In genomic region chr3:81666502-81667121, GRCh38 we compare ENCODE assay signal across 7 cellular contexts.
DNase-seq lines count a peak whose midpoint lies in the region; ATAC-seq and TF ChIP-seq lines count a peak whose summit lies in the region.

No MANE protein-coding gene starts in this region.

- CTCF ChIA-PET in IMR-90 (lab: Yijun Ruan, JAX), result interaction anchor here (0.6 to 0.7 kb wide), 2 partner anchors 99 to 455 kb away, joined by 3 to 4 read pairs; no protein-coding TSS in a partner anchor

- no peak overlapping the region for H4K5ac ChIP-seq in IMR-90 (ENCODE audit: low read depth, low read length)

- no peak overlapping the region for H2BK5ac ChIP-seq in IMR-90 (ENCODE audit: low read depth, low read length, poor library complexity, severe bottlenecking)

- TF ChIP-seq POLR2A in IMR-90 (IDR thresholded peaks at IDR 0.05; ENCODE audit: low read depth, low read length), result no peak

- H4K20me1 ChIP-seq in IMR-90 (ENCODE audit: insufficient read depth, low read length) (no peaks in the 10 kb centered on the region), neural progenitor cell (ENCODE audit: low read depth) (no peaks in the 10 kb centered on the region)

- H3K4me2 ChIP-seq in IMR-90 (ENCODE audit: low read depth, low read length) (no peak overlapping the region), neural progenitor cell (no peak overlapping the region)

- H2AFZ ChIP-seq in IMR-90 (replicated peaks; ENCODE audit: low read length, poor library complexity) (no peak overlapping the region), neural progenitor cell (replicated peaks) (no peak overlapping the region)

- H3K14ac ChIP-seq in IMR-90 (replicated peaks; ENCODE audit: low read depth, low read length), result no peak overlapping the region

- H3K36me3 Mint-ChIP-seq in neural progenitor cell, result peaks cover 5% of the 10 kb centered on the region

- H3K4me3 ChIP-seq in IMR-90 (ENCODE audit: insufficient read depth, low read depth, low read length) (no peak overlapping the region), choroid plexus epithelial cell (ENCODE audit: low read depth, low read length) (no peak overlapping the region), neural progenitor cell (no peak overlapping the region)

- dilution Hi-C loops in IMR-90 (cut with HindIII; ENCODE audit: low sequenced_read_pairs, unreplicated experiment), result no loop called here

- peak; percentile 41 for DNase-seq in IMR-90
- DNase-seq in choroid plexus epithelial cell (ENCODE audit: low read depth), result peak; percentile 64
- no peak for DNase-seq in neural progenitor cell (ENCODE audit: low spot score)
- DNase-seq in NCI-H2081 (lab: John Stamatoyannopoulos, UW), result no peak

- no peak overlapping the region for H3K4ac ChIP-seq in IMR-90 (ENCODE audit: low read depth, low read length)

- H2AK5ac ChIP-seq in IMR-90 (ENCODE audit: low read depth, low read length), result no peak overlapping the region

- peaks cover 5% of the 10 kb centered on the region for H3K36me3 ChIP-seq in IMR-90 (ENCODE audit: control insufficient read depth, insufficient read depth, low read length)
- H3K36me3 ChIP-seq in neural progenitor cell, result no peaks in the 10 kb centered on the region

- H3K79me2 ChIP-seq in neural progenitor cell (ENCODE audit: low read depth), result no peaks in the 10 kb centered on the region

- H3K9me3 ChIP-seq in IMR-90 (ENCODE audit: control insufficient read depth, insufficient read depth, low read length), result no peaks in the 10 kb centered on the region
- no peaks in the 10 kb centered on the region for H3K9me3 ChIP-seq in neural progenitor cell (ENCODE audit: low read depth)

- ATAC-seq in IMR-90 (ENCODE audit: low read depth) (no peak; the same call in 1 of the 2 replicates), GM19452 (IDR thresholded peaks at IDR 0.05; ENCODE audit: unreplicated experiment) (no peak), HG02642 (IDR thresholded peaks at IDR 0.05; ENCODE audit: poor library complexity, unreplicated experiment) (no peak)

- no peak overlapping the region for H2BK20ac ChIP-seq in IMR-90 (ENCODE audit: low read depth, low read length)

- intact Hi-C loops in IMR-90 (cut with micrococcal nuclease), result loop anchor here (1.0 to 2.0 kb wide), 3 partner anchors 94 to 467 kb away; partner anchors contain the start of gene GBE1

- POLR2A ChIA-PET in IMR-90 (lab: Charles Lee; ENCODE audit: unreplicated experiment), result no interaction called here

- H3K9me3 Mint-ChIP-seq in neural progenitor cell, result no peaks in the 10 kb centered on the region

- H4K8ac ChIP-seq in IMR-90 (ENCODE audit: low read depth in 2 of 2, low read length in 2 of 2), result no peak overlapping the region

- no peak overlapping the region for H2BK120ac ChIP-seq in IMR-90 (ENCODE audit: low read depth, low read length)

- peak; percentile 89 for TF ChIP-seq RAD21 in IMR-90 (IDR thresholded peaks at IDR 0.05; ENCODE audit: low read length)

- H3K4me1 ChIP-seq in IMR-90 (ENCODE audit: control insufficient read depth, insufficient read depth, low read length) (no peaks in the 10 kb centered on the region; the same call in 1 of the 2 replicates), neural progenitor cell (peaks cover 13% of the 10 kb centered on the region)

- H3K9me1 ChIP-seq in IMR-90 (ENCODE audit: insufficient read depth, low read length), result no peaks in the 10 kb centered on the region

- H3K56ac ChIP-seq in IMR-90 (ENCODE audit: extremely low read depth, insufficient read depth, low read length), result no peak overlapping the region

- H4K91ac ChIP-seq in IMR-90 (ENCODE audit: insufficient read depth, low read depth, low read length), result no peak overlapping the region

- H3K9ac ChIP-seq in IMR-90 (ENCODE audit: low read depth, low read length) (no peak overlapping the region), neural progenitor cell (no peak overlapping the region)

- H3K27ac ChIP-seq in IMR-90 (ENCODE audit: insufficient read depth, low read length), result no peak overlapping the region
- no peak overlapping the region for H3K27ac ChIP-seq in neural progenitor cell

- no TSS peak for BruUV-seq in IMR-90 (replicated peaks; lab: Mats Ljungman, UMichigan)

- H3K23ac ChIP-seq in IMR-90 (ENCODE audit: low read depth, low read length), result no peak overlapping the region

- no peaks in the 10 kb centered on the region for H3K27me3 Mint-ChIP-seq in neural progenitor cell (ENCODE audit: insufficient read depth, low read depth)

- H2AK9ac ChIP-seq in IMR-90 (replicated peaks; ENCODE audit: low read depth, low read length, poor library complexity), result no peak overlapping the region

- no peaks in the 10 kb centered on the region for H3K27me3 ChIP-seq in IMR-90 (ENCODE audit: control insufficient read depth, insufficient read depth, low read length)
- H3K27me3 ChIP-seq in neural progenitor cell, result no peaks in the 10 kb centered on the region

- in situ Hi-C loops in IMR-90 (cut with MboI; ENCODE audit: low sequenced_read_pairs), result loop anchor here (10.0 kb wide), 1 partner anchor 468 kb away; no protein-coding TSS in a partner anchor

- H3K27ac Mint-ChIP-seq in neural progenitor cell, result no peak overlapping the region

- H3K4me3 Mint-ChIP-seq in neural progenitor cell, result no peak overlapping the region

- H3K18ac ChIP-seq in IMR-90 (ENCODE audit: low read depth, low read length), result no peak overlapping the region

- H3K79me1 ChIP-seq in IMR-90 (ENCODE audit: low read depth in 1 of 2, low read length in 2 of 2), result peaks cover 9 to 15% of the 10 kb centered on the region in 2 experiments

- TF ChIP-seq CTCF in GM12874 (IDR thresholded peaks at IDR 0.05; ENCODE audit: insufficient read depth, low read depth, low read length), result peak; percentile 27; the same call in 1 of the 2 replicates
- TF ChIP-seq CTCF in IMR-90 (conservative IDR thresholded peaks at IDR 0.05; ENCODE audit: low read depth, low read length), result peak; percentile 85
- peak; percentile 74 for TF ChIP-seq CTCF in choroid plexus epithelial cell (conservative IDR thresholded peaks at IDR 0.05; ENCODE audit: low read depth, low read length)
- peak; percentile 75 for TF ChIP-seq CTCF in neural progenitor cell (IDR thresholded peaks at IDR 0.05)

- no peak overlapping the region for H2BK15ac ChIP-seq in IMR-90 (ENCODE audit: low read depth, low read length)

- no peaks in the 10 kb centered on the region for H3F3A ChIP-seq in neural progenitor cell (ENCODE audit: low read depth)

- no peaks in the 10 kb centered on the region for H3K4me1 Mint-ChIP-seq in neural progenitor cell

TF ChIP-seq in IMR-90, 13 proteins besides CTCF, POLR2A, EP300 and RAD21:
- TF ChIP-seq FOS (IDR thresholded peaks at IDR 0.05; ENCODE audit: low read depth, low read length) (no peak), BHLHE40 (IDR thresholded peaks at IDR 0.05; ENCODE audit: low read depth, low read length) (no peak), ELK1 (IDR thresholded peaks at IDR 0.05; ENCODE audit: borderline replicate concordance, low read depth, low read length) (no peak), SMC3 (IDR thresholded peaks at IDR 0.05; ENCODE audit: low read depth, low read length) (peak; percentile 71)

Comparison
In these comparisons a context has a peak if more than half of its experiments do, and no peak if none do; other contexts are left out.
1. CTCF ChIP-seq: peak in every context shown above with its lines; median percentile 85 in IMR-90; 75 in neural progenitor cell; 74 in choroid plexus epithelial cell; 27 in GM12874.
2. DNase-seq: peak in IMR-90 (single experiment) and choroid plexus epithelial cell (single experiment); none in neural progenitor cell (single experiment) and NCI-H2081 (0 of 2).